Comparison of ENCODE assay signal across 12 cellular contexts in genomic region chr3:186510374-186511079, GRCh38. TPM values are rescaled to one million over a fixed set of nuclear protein-coding genes. Genes with fewer than 3 reads are reported as not detected.
DNase-seq lines count a peak whose midpoint lies in the region; ATAC-seq and TF ChIP-seq lines count a peak whose summit lies in the region.
"Had no signal": no experiment of that assay in that cellular context is flagged by ENCODE, and none has a peak within 500 bp of the region (broad histone marks: within the 10 kb centered on the region; RNA-seq: fewer than 3 reads in every experiment).

No MANE protein-coding gene starts in this region.

- DNase-seq in GM10266 (ENCODE audit: extremely low spot score) (peak; percentile 52), astrocyte of the spinal cord (ENCODE audit: low read depth, low spot score) (peak; percentile 15), T-helper 1 cell (no peak), stomach (no peak)
- DNase-seq: KBM-7, tibial artery had no signal

- H3K4me3 ChIP-seq in astrocyte of the spinal cord (ENCODE audit: low read depth, low read length) (no peak overlapping the region), stomach (no peak overlapping the region)
- H3K4me3 ChIP-seq: cardiac muscle cell, SJSA1, tibial artery had no signal

- in situ Hi-C loops in astrocyte of the spinal cord (cut with HindIII; ENCODE audit: low sequenced_read_pairs): no loop called here

- 64 to 75% (median 69%) methylated on average over 9 of the region's 9 CpGs for whole genome bisulfite sequencing in stomach, 5 donors

- no peaks in the 10 kb centered on the region for H3K4me1 ChIP-seq in stomach
- H3K4me1 ChIP-seq: SJSA1, tibial artery had no signal

- H3K27me3 ChIP-seq in stomach: peaks cover 0 to 13% (median 0%) of the 10 kb centered on the region in 3 donors
- H3K27me3 ChIP-seq: cardiac muscle cell, tibial artery had no signal

- no peaks in the 10 kb centered on the region for H3K36me3 ChIP-seq in stomach
- H3K36me3 ChIP-seq: cardiac muscle cell, SJSA1, tibial artery had no signal

- no peak for TF ChIP-seq EP300 in stomach (IDR thresholded peaks at IDR 0.05)

- ATAC-seq in GM18858 (IDR thresholded peaks at IDR 0.05; ENCODE audit: unreplicated experiment) (peak; percentile 17), HG02938 (IDR thresholded peaks at IDR 0.05; ENCODE audit: unreplicated experiment) (peak; percentile 21), GM21825 (IDR thresholded peaks at IDR 0.05; ENCODE audit: unreplicated experiment) (no peak), GM19324 (IDR thresholded peaks at IDR 0.05; ENCODE audit: low FRiP score, unreplicated experiment) (no peak)

- no peak overlapping the region for H3K27ac ChIP-seq in stomach
- H3K27ac ChIP-seq: cardiac muscle cell, SJSA1, tibial artery had no signal

- intact Hi-C loops in stomach (cut with DNase I; ENCODE audit: low total_unique reads): no loop called here

- no peaks in the 10 kb centered on the region for H3K9me3 ChIP-seq in stomach
- H3K9me3 ChIP-seq: SJSA1, tibial artery had no signal

- TF ChIP-seq CTCF in GM10266 (IDR thresholded peaks at IDR 0.05; ENCODE audit: control insufficient read depth, insufficient read depth, low read depth, missing control alignments) (peak; percentile 28), astrocyte of the spinal cord (IDR thresholded peaks at IDR 0.05; ENCODE audit: low read depth, low read length) (peak; percentile 22), stomach (IDR thresholded peaks at IDR 0.05) (no peak)

- TF ChIP-seq POLR2A in stomach (IDR thresholded peaks at IDR 0.05): no peak

RNA-seq across cellular contexts. Expression of gene CRYGS, which starts 33.7 kb away (rescaled TPM):
- 1 to 10 TPM in 3 of 5 donors, not detected in 2; 1.8 to 4.3 (median 2.8) TPM for total RNA-seq in stomach
- 1 to 10 TPM; 5.0 to 6.6 (median 5.9) TPM for polyA plus RNA-seq in stomach

RNA-seq across cellular contexts. Expression of gene TBCCD1, which starts 56.6 kb away (rescaled TPM):
- total RNA-seq in stomach: 10 to 100 TPM in 3 of 5 donors, 1 to 10 TPM in 2; 5.3 to 16.5 (median 10.4) TPM
- polyA plus RNA-seq in stomach: 1 to 10 TPM; 3.5 to 4.4 (median 4.0) TPM

RNA-seq across cellular contexts. Expression of gene DNAJB11, which starts 60.0 kb away (rescaled TPM):
- 10 to 100 TPM; 17.0 to 62.1 (median 31.6) TPM for total RNA-seq in stomach
- polyA plus RNA-seq in stomach: 10 to 100 TPM; 17.7 to 33.9 (median 32.2) TPM

Comparison
In these comparisons a context has a peak if more than half of its experiments do, and no peak if none do; other contexts are left out.
1. DNase-seq: peak in GM10266 (single experiment) and astrocyte of the spinal cord (single experiment); none in T-helper 1 cell (0 of 5) and stomach (single experiment).
2. CTCF ChIP-seq: peak in GM10266 (single experiment) and astrocyte of the spinal cord (single experiment); none in stomach (0 of 7).
3. ATAC-seq: peak in GM18858 (single experiment) and HG02938 (single experiment); none in GM21825 (single experiment) and GM19324 (single experiment).